ENCODE assay signal across 8 cellular contexts in the genomic region with DNA sequence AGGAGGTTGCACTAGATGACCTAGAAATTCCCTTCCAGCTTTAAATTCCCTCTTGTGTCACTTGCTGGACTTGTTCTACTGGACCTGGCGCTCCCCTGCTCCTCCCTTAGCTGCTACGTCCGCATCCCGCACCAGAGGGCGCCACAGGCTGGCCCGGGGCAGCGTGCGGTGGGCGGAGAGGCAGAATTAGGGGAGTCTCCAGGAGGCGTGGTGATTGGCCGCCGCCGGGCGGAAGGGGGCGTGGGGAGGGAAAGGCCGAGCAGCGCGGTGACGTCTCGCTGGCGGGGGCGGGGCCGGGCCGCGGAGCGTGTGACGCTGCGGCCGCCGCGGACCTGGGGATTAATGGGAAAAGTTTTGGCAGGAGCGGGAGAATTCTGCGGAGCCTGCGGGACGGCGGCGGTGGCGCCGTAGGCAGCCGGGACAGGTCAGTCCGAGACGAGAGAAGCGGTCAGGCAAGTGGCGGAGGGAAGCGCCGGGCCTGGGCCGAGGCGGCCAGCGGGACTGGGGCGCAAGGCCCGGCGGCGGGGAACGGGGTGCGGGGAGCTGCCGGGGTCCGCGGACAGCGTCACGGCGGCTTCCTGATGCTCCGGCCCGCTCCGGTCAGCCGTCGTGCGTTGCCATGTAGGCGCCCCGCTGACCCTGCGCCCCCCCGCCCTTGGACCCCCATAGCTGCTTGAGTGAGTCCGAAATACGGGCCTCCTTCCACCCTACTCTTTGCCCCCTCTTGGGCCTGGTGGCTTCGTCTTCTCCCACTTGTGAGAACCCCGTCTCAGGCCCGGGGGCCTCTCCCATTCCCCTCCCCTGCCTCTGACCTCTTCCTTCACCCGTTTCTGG. TPM values are rescaled to one million over a fixed set of nuclear protein-coding genes. Genes with fewer than 3 reads are reported as not detected.
A peak's percentile ranks its signal among the peaks of the same experiment; 100 is the strongest.
DNase-seq lines count a peak whose midpoint lies in the region; ATAC-seq and TF ChIP-seq lines count a peak whose summit lies in the region.

A gene (plus strand): TSS at position 301 of the 834 bp plus-strand sequence. CDS start 68,530 bp downstream, outside the sequence.

- peak; percentile 97 for TF ChIP-seq CTCF in BJ (IDR thresholded peaks at IDR 0.05; ENCODE audit: insufficient read depth, low read depth, low read length)
- TF ChIP-seq CTCF in choroid plexus epithelial cell (conservative IDR thresholded peaks at IDR 0.05; ENCODE audit: low read depth, low read length), result peak; percentile 95

- H3K27me3 Mint-ChIP-seq in activated CD4-positive, alpha-beta T cell treated with anti-CD3 and anti-CD28 coated beads for 36 hours, result no peaks in the 10 kb centered on the region

- H3K4me3 Mint-ChIP-seq in activated CD4-positive, alpha-beta T cell treated with anti-CD3 and anti-CD28 coated beads for 36 hours, result peak within 1 kb of the TSS; percentile 87

- CTCF ChIA-PET in BJ (lab: Yijun Ruan, JAX), result interaction anchor here (0.6 to 6.5 kb wide), 35 partner anchors 9 to 693 kb away, joined by 3 to 144 read pairs (median 5); a partner anchor contains a TSS
- CTCF ChIA-PET in activated CD4-positive, alpha-beta T cell treated with anti-CD3 and anti-CD28 coated beads for 36 hours (lab: Charles Lee), result interaction anchor here (0.6 to 10.1 kb wide), 22 partner anchors 9 to 1212 kb away, joined by 3 to 181 read pairs (median 4); a partner anchor contains a TSS

- POLR2A ChIA-PET in BJ (lab: Charles Lee), result interaction anchor here (1.1 kb wide), 1 partner anchor 127 kb away, joined by 3 read pairs; no protein-coding TSS in a partner anchor
- POLR2A ChIA-PET in activated CD4-positive, alpha-beta T cell treated with anti-CD3 and anti-CD28 coated beads for 36 hours (lab: Charles Lee), result interaction anchor here (0.6 to 1.9 kb wide), 4 partner anchors 28 to 570 kb away, joined by 3 to 7 read pairs (median 4); a partner anchor contains a TSS

- peaks cover 11% of the 10 kb centered on the region for H3K36me3 ChIP-seq in BJ (ENCODE audit: control insufficient read depth, insufficient read depth, low read length)

- H3K9me3 Mint-ChIP-seq in activated CD4-positive, alpha-beta T cell treated with anti-CD3 and anti-CD28 coated beads for 36 hours (ENCODE audit: low read depth), result no peaks in the 10 kb centered on the region

- no peaks in the 10 kb centered on the region for H3K27me3 ChIP-seq in BJ (ENCODE audit: control insufficient read depth, insufficient read depth, low read length)

- H3K4me3 ChIP-seq in BJ (ENCODE audit: low read depth, low read length) (peak within 1 kb of the TSS; percentile 86), choroid plexus epithelial cell (ENCODE audit: low read depth, low read length) (peak within 1 kb of the TSS; percentile 90)

- ATAC-seq in HG03442 (IDR thresholded peaks at IDR 0.05; ENCODE audit: unreplicated experiment), result peak; percentile 96
- ATAC-seq in activated CD4-positive, alpha-beta T cell treated with anti-CD3 and anti-CD28 coated beads for 36 hours, result peak; percentile 98
- ATAC-seq in left colon, result peak; percentile 99

- H3K27ac Mint-ChIP-seq in activated CD4-positive, alpha-beta T cell treated with anti-CD3 and anti-CD28 coated beads for 36 hours, result peak within 1 kb of the TSS; percentile 94

- DNase-seq in BJ (ENCODE audit: low read depth) (peak; percentile 69), GM19238 (ENCODE audit: insufficient read length, low spot score) (peak; percentile 99), NCI-H510A treated with DMSO at 0.1 percent for 48 hours (lab: John Stamatoyannopoulos, UW) (peak; percentile 98), choroid plexus epithelial cell (ENCODE audit: low read depth) (peak; percentile 96), left colon (peak; percentile 97 to 98)
- DNase-seq in activated CD4-positive, alpha-beta T cell treated with anti-CD3 and anti-CD28 coated beads for 36 hours, result peak; percentile 99
- DNase-seq in stimulated activated CD4-positive, alpha-beta T cell treated with anti-CD3 and anti-CD28 coated beads, Interleukin-1b, Interleukin-23, amount 100 ng/mL, for 48 hours, result peak; percentile 97

- intact Hi-C loops in activated CD4-positive, alpha-beta T cell treated with anti-CD3 and anti-CD28 coated beads for 36 hours (cut with DNase I, micrococcal nuclease), result loop anchor here (1.0 to 2.0 kb wide), 9 partner anchors 28 to 395 kb away; a partner anchor contains a TSS
- intact Hi-C loops in left colon (cut with DNase I, micrococcal nuclease), result loop anchor here (1.0 to 10.0 kb wide), 2 partner anchors 92 to 107 kb away; no protein-coding TSS in a partner anchor

- H3K4me1 Mint-ChIP-seq in activated CD4-positive, alpha-beta T cell treated with anti-CD3 and anti-CD28 coated beads for 36 hours, result peaks cover 45% of the 10 kb centered on the region

- peaks cover 11% of the 10 kb centered on the region for H3K36me3 Mint-ChIP-seq in activated CD4-positive, alpha-beta T cell treated with anti-CD3 and anti-CD28 coated beads for 36 hours (ENCODE audit: low read depth)

RNA-seq across cellular contexts. Expression of the gene that starts here (rescaled TPM):
- polyA plus RNA-seq in BJ (2011; rRNA removed), result 22.8 and 40.9 TPM in 2 replicates
- polyA minus RNA-seq in BJ (2011; rRNA and poly(A)+ RNA removed), result 22.8 and 27.4 TPM in 2 replicates
- total RNA-seq in activated CD4-positive, alpha-beta T cell treated with anti-CD3 and anti-CD28 coated beads for 36 hours, result 10 to 100 TPM; 16.5 to 19.2 TPM
- total RNA-seq in left colon, result 10 to 100 TPM; 36.0 to 68.0 TPM

Comparison
In these comparisons a context has a peak if more than half of its experiments do, and no peak if none do; other contexts are left out.
1. Peak in every context shown above with its lines: DNase-seq, ATAC-seq and H3K4me3 ChIP-seq.